In the genomic region with DNA sequence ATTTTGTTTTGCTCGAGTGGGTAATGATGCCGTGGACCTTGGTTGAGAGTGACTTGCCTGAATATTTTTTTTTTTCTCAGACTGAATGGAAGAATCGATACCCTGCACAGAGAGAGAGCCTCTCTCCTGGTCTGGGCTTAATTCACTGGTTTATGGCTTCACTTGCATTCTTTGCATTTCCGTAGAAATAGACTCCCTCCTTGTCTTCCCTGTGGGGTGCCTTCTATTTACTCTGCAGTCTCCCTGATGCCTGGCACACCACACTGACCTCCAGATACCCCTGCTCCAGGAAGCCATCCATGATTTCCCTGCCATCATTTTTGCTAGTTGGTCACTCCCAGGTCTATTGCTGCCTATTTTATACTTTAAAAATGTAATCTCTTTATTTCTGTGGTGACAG, we compare ENCODE assay signal across 19 cellular contexts.
"Had no signal": no experiment of that assay in that cellular context is flagged by ENCODE, and none has a peak within 500 bp of the region (broad histone marks: within the 10 kb centered on the region; RNA-seq: fewer than 3 reads in every experiment).

No MANE protein-coding gene starts in this region.

- H3K4me1 Mint-ChIP-seq: immature natural killer cell, mesothelial cell of epicardium, T-cell had no signal

- ATAC-seq: body of pancreas, T-cell, upper lobe of right lung had no signal

- H3K27me3 Mint-ChIP-seq: T-cell had no signal

- H3K9me3 Mint-ChIP-seq: immature natural killer cell, mesothelial cell of epicardium had no signal

- H3K4me3 ChIP-seq: body of pancreas, sigmoid colon, spleen, stomach, testis, upper lobe of right lung had no signal

- H3K4me3 Mint-ChIP-seq: immature natural killer cell, mesothelial cell of epicardium, T-cell had no signal

- H3K27ac Mint-ChIP-seq: immature natural killer cell, mesothelial cell of epicardium, T-cell had no signal

- H3K36me3 Mint-ChIP-seq: mesothelial cell of epicardium had no signal

- H3K36me3 ChIP-seq: sigmoid colon, upper lobe of right lung had no signal

- H3K4me1 ChIP-seq: body of pancreas, sigmoid colon, spleen, stomach, testis, upper lobe of right lung had no signal

- H3K9me3 ChIP-seq: body of pancreas, sigmoid colon, testis, upper lobe of right lung had no signal

- H3K27ac ChIP-seq: body of pancreas, sigmoid colon, spleen, stomach, testis, upper lobe of right lung had no signal

- H3K27me3 ChIP-seq: body of pancreas, sigmoid colon, spleen, stomach, testis, upper lobe of right lung had no signal

- DNase-seq: activated CD4-positive, alpha-beta T cell treated with anti-CD3 and anti-CD28 coated beads, Interleukin-2, amount 50 U/mL, for 4 hours; activated CD4-positive, CD25-positive, alpha-beta regulatory T cell treated with anti-CD3 and anti-CD28 coated beads, Interleukin-2, amount 50 U/mL, for 72 hours; activated effector memory CD4-positive, alpha-beta T cell treated with Interleukin-2 at 50 U/mL for 16 hours; activated naive CD4-positive, alpha-beta T cell treated with anti-CD3 and anti-CD28 coated beads, Interleukin-2, amount 50 U/mL, for 16 hours; body of pancreas; central memory CD4-positive, alpha-beta T cell; cortex of kidney; effector CD4-positive, alpha-beta T cell; foreskin fibroblast; hypothalamus; immature natural killer cell; sigmoid colon; spleen; stomach; T-cell; T-helper 9 cell; testis; upper lobe of right lung had no signal
